In genomic region chr4:87304659-87305277, GRCh38 we compare ENCODE assay signal across 13 cellular contexts. TPM values are rescaled to one million over a fixed set of nuclear protein-coding genes. Genes with fewer than 3 reads are reported as not detected.
DNase-seq lines count a peak whose midpoint lies in the region; ATAC-seq and TF ChIP-seq lines count a peak whose summit lies in the region.
"Had no signal": no experiment of that assay in that cellular context is flagged by ENCODE, and none has a peak within 500 bp of the region (broad histone marks: within the 10 kb centered on the region; RNA-seq: fewer than 3 reads in every experiment).

No MANE protein-coding gene starts in this region.

- H2BK15ac ChIP-seq in mesenchymal stem cell (ENCODE audit: low read depth, poor library complexity, severe bottlenecking), result no peak overlapping the region

- no peak overlapping the region for H4K91ac ChIP-seq in mesenchymal stem cell (ENCODE audit: low read length)

- no peak overlapping the region for H2BK5ac ChIP-seq in mesenchymal stem cell (ENCODE audit: low read depth, low read length, poor library complexity, severe bottlenecking)

- H3K27me3 ChIP-seq in body of pancreas (no peaks in the 10 kb centered on the region), mesenchymal stem cell (ENCODE audit: control insufficient read depth in 1 of 2, insufficient read depth in 1 of 2, low read length in 2 of 2) (no peaks in the 10 kb centered on the region), testis (no peaks in the 10 kb centered on the region)
- H3K27me3 ChIP-seq: BLaER1 had no signal

- TF ChIP-seq POLR2A in body of pancreas (IDR thresholded peaks at IDR 0.05), result no peak
- TF ChIP-seq POLR2A in testis (IDR thresholded peaks at IDR 0.05), result no peak

- peak; percentile 96 for ATAC-seq in body of pancreas
- no peak for ATAC-seq in T-helper 17 cell
- no peak for ATAC-seq in sciatic nerve

- H3K27ac Mint-ChIP-seq in T-helper 17 cell, result no peak overlapping the region
- H3K27ac Mint-ChIP-seq: activated T-helper 2 cell treated with anti-CD3 and anti-CD28 coated beads, Interferon-gamma antibody, Interleukin-2, Interleukin-4, amounts not matched to agents 10 μg/mL and 5 μg/mL and 100 μg/mL, durations not matched to agents 14 hours and 24 hours and 36 hours had no signal

- peaks cover 11% of the 10 kb centered on the region for H3K4me1 ChIP-seq in body of pancreas
- no peaks in the 10 kb centered on the region for H3K4me1 ChIP-seq in mesenchymal stem cell (ENCODE audit: control insufficient read depth, insufficient read depth, low read depth, low read length)
- no peaks in the 10 kb centered on the region for H3K4me1 ChIP-seq in testis

- 17 to 29% methylated on average over 5 of the region's 5 CpGs for WGBS in body of pancreas, 2 donors
- 81% methylated on average over 4 of the region's 5 CpGs for WGBS in mesenchymal stem cell
- WGBS in testis, 2 donors, result 56 to 68% methylated on average over 5 of the region's 5 CpGs

- no peak overlapping the region for H2BK12ac ChIP-seq in mesenchymal stem cell (ENCODE audit: low read length in 2 of 2)

- no peak overlapping the region for H3K4ac ChIP-seq in mesenchymal stem cell (ENCODE audit: low read depth in 1 of 2, low read length in 2 of 2)

- no peak for TF ChIP-seq CTCF in body of pancreas (IDR thresholded peaks at IDR 0.05)
- no peak for TF ChIP-seq CTCF in testis (IDR thresholded peaks at IDR 0.05)

- DNase-seq in Caki2 (ENCODE audit: low read depth), result peak; percentile 21
- DNase-seq in LHCN-M2 (ENCODE audit: low read depth), result peak; percentile 5
- DNase-seq in body of pancreas, result peak in 1 of 4 donors; percentile 28
- DNase-seq in mesenchymal stem cell, result peak; percentile 17
- DNase-seq in testis, result no peak
- DNase-seq in COLO668 (lab: John Stamatoyannopoulos, UW; ENCODE audit: unreplicated experiment), result no peak
- no peak for DNase-seq in T-helper 17 cell
- DNase-seq in sciatic nerve (ENCODE audit: low spot score), result no peak
- DNase-seq: activated CD4-positive, alpha-beta T cell treated with anti-CD3 and anti-CD28 coated beads for 48 hours; midbrain; OCI-M1 had no signal

- no peak overlapping the region for H2AFZ ChIP-seq in mesenchymal stem cell (ENCODE audit: low read depth, low read length)

- no peak overlapping the region for H3K18ac ChIP-seq in mesenchymal stem cell (ENCODE audit: low read depth in 1 of 2, low read length in 2 of 2)

- H3K4me2 ChIP-seq in mesenchymal stem cell (ENCODE audit: low read length, poor library complexity, severe bottlenecking), result no peak overlapping the region
- H3K4me2 ChIP-seq: BLaER1 had no signal

- H3K36me3 ChIP-seq in body of pancreas (replicated peaks in 1 of 2; ENCODE audit: insufficient read depth in 1 of 2, low read depth in 2 of 2) (no peaks in the 10 kb centered on the region), mesenchymal stem cell (ENCODE audit: control insufficient read depth in 1 of 2, insufficient read depth in 2 of 2, low read depth in 1 of 2, low read length in 2 of 2) (no peaks in the 10 kb centered on the region), testis (ENCODE audit: low read depth, missing control alignments) (no peaks in the 10 kb centered on the region)
- H3K36me3 ChIP-seq: BLaER1 had no signal

- no peak overlapping the region for H3K9ac ChIP-seq in mesenchymal stem cell (ENCODE audit: low read length)
- H3K9ac ChIP-seq: BLaER1 had no signal

- H3K27ac ChIP-seq in body of pancreas (peak overlapping the region; percentile 29 to 58 (median 55)), mesenchymal stem cell (ENCODE audit: low read length, poor library complexity, severe bottlenecking) (no peak overlapping the region), testis (no peak overlapping the region)
- H3K27ac ChIP-seq: BLaER1 had no signal

- no peak overlapping the region for H2AK5ac ChIP-seq in mesenchymal stem cell (ENCODE audit: low read length, severe bottlenecking)

- H3K23ac ChIP-seq in mesenchymal stem cell (ENCODE audit: low read length in 2 of 2), result no peak overlapping the region

- peaks cover 15% of the 10 kb centered on the region for H3K27me3 Mint-ChIP-seq in T-helper 17 cell

- peaks cover 3% of the 10 kb centered on the region for H3K4me1 Mint-ChIP-seq in T-helper 17 cell

- H3K14ac ChIP-seq in mesenchymal stem cell (ENCODE audit: low read length in 2 of 2), result no peak overlapping the region

- H3K4me3 ChIP-seq in body of pancreas, result no peak overlapping the region
- H3K4me3 ChIP-seq in mesenchymal stem cell (ENCODE audit: insufficient read depth in 1 of 2, low read depth in 1 of 2, low read length in 2 of 2), result no peak overlapping the region
- no peak overlapping the region for H3K4me3 ChIP-seq in testis
- H3K4me3 ChIP-seq: BLaER1 had no signal

- intact Hi-C loops in body of pancreas (cut with DNase I), result no loop called here
- intact Hi-C loops in testis (cut with DNase I; ENCODE audit: low total_unique reads), result no loop called here
- intact Hi-C loops in sciatic nerve (cut with DNase I), result no loop called here

- in situ Hi-C loops in Caki2 (cut with HindIII; ENCODE audit: low pct_unique_long_range_greater_than_20kb, low sequenced_read_pairs), result no loop called here

- no peaks in the 10 kb centered on the region for H3K79me1 ChIP-seq in mesenchymal stem cell (replicated peaks; ENCODE audit: low read length, poor library complexity, severe bottlenecking)

- H2BK120ac ChIP-seq in mesenchymal stem cell (ENCODE audit: low read depth, low read length), result no peak overlapping the region

- H4K8ac ChIP-seq in mesenchymal stem cell (ENCODE audit: low read length), result no peak overlapping the region

- no peak overlapping the region for H3K4me3 Mint-ChIP-seq in T-helper 17 cell

- H3K9me3 ChIP-seq in body of pancreas, result no peaks in the 10 kb centered on the region
- H3K9me3 ChIP-seq in mesenchymal stem cell (ENCODE audit: control insufficient read depth, low read length), result no peaks in the 10 kb centered on the region
- H3K9me3 ChIP-seq in testis, result no peaks in the 10 kb centered on the region
- no peaks in the 10 kb centered on the region for H3K9me3 ChIP-seq in T-helper 17 cell (ENCODE audit: control insufficient read depth, low read length, poor library complexity, severe bottlenecking)
- H3K9me3 ChIP-seq: BLaER1 had no signal

- H3K36me3 Mint-ChIP-seq in T-helper 17 cell (ENCODE audit: low read depth), result no peaks in the 10 kb centered on the region

RNA-seq across cellular contexts. Expression of gene HSD17B13, which starts 17.9 kb away (rescaled TPM):
- total RNA-seq in Caki2 (2014; rRNA removed; shearing (Covaris generic); ENCODE audit: low replicate concordance), result 0.43 TPM in 1 of 2 replicates, not detected in the other
- total RNA-seq in LHCN-M2 (2014; rRNA removed) (not detected in 2 replicates), body of pancreas (10 to 100 TPM in 1 of 2 donors, under 1 TPM in 1; 0.66 to 19.7 TPM), testis (under 1 TPM; 0.81 to 0.94 TPM), T-helper 17 cell (under 1 TPM in 1 of 2 donors, not detected in 1; 0.20 TPM), sciatic nerve (1.4 TPM)
- not detected for polyA plus RNA-seq in LHCN-M2 (2012)
- 0.06 TPM for polyA plus RNA-seq in mesenchymal stem cell (2013, experiment 1 of 2)
- polyA plus RNA-seq in mesenchymal stem cell (2013, experiment 2 of 2), result 0.04 TPM
- 0.40 TPM for polyA plus RNA-seq in testis (ENCODE audit: insufficient read depth, low read depth, low replicate concordance)

Comparison
In these comparisons a context has a peak if more than half of its experiments do, and no peak if none do; other contexts are left out.
1. DNase-seq: peak in Caki2 (single experiment), LHCN-M2 (single experiment) and mesenchymal stem cell (single experiment); none in testis (single experiment), COLO668 (single experiment), T-helper 17 cell (0 of 3) and sciatic nerve (single experiment).
2. H3K27ac ChIP-seq: peak in body of pancreas (4 of 4); none in mesenchymal stem cell (single experiment) and testis (0 of 2).